39 cellular contexts compared by ENCODE assay signal in genomic region chr3:154422694-154423093, GRCh38. TPM values are rescaled to one million over a fixed set of nuclear protein-coding genes. Genes with fewer than 3 reads are reported as not detected.
"Had no signal": no experiment of that assay in that cellular context is flagged by ENCODE, and none has a peak within 500 bp of the region (broad histone marks: within the 10 kb centered on the region; RNA-seq: fewer than 3 reads in every experiment).

No MANE protein-coding gene starts in this region.

- DNase-seq: Karpas-422, Kasumi-1, MG63, MM.1S, MV-4-11, NCI-H1048, NCI-H1092, NCI-H1092 treated with DMSO at 0.1 percent for 48 hours, NCI-H1105, NCI-H1105 treated with DMSO at 0.1 percent for 48 hours, NCI-H1417, NCI-H1417 treated with DMSO at 0.1 percent for 48 hours, NCI-H1436, NCI-H1436 treated with DMSO at 0.1 percent for 48 hours, NCI-H146, NCI-H1694, NCI-H1694 treated with DMSO at 0.1 percent for 48 hours, NCI-H187, NCI-H187 treated with DMSO at 0.1 percent for 48 hours, NCI-H1930, NCI-H2029, NCI-H2029 treated with DMSO at 0.1 percent for 48 hours, NCI-H2081, NCI-H2081 treated with DMSO at 0.1 percent for 48 hours, NCI-H2107, NCI-H2171, NCI-H2171 treated with DMSO at 0.1 percent for 48 hours, NCI-H2227 treated with DMSO at 0.1 percent for 48 hours, NCI-H226, NCI-H345, NCI-H446, NCI-H446 treated with DMSO at 0.1 percent for 48 hours, NCI-H510A, NCI-H510A treated with DMSO at 0.1 percent for 48 hours, NCI-H524 had no signal

- H3K9me3 ChIP-seq: MG63 had no signal

- H3K36me3 ChIP-seq: MG63 had no signal

- H3K4me3 ChIP-seq: MG63 had no signal

RNA-seq across cellular contexts. Expression of gene GPR149, which starts 7.3 kb away (rescaled TPM):
- total RNA-seq: LHCN-M2, M059J, MCF 10A, NCI-H460 had no signal
